ENCODE assay signal across 9 cellular contexts in the genomic region with DNA sequence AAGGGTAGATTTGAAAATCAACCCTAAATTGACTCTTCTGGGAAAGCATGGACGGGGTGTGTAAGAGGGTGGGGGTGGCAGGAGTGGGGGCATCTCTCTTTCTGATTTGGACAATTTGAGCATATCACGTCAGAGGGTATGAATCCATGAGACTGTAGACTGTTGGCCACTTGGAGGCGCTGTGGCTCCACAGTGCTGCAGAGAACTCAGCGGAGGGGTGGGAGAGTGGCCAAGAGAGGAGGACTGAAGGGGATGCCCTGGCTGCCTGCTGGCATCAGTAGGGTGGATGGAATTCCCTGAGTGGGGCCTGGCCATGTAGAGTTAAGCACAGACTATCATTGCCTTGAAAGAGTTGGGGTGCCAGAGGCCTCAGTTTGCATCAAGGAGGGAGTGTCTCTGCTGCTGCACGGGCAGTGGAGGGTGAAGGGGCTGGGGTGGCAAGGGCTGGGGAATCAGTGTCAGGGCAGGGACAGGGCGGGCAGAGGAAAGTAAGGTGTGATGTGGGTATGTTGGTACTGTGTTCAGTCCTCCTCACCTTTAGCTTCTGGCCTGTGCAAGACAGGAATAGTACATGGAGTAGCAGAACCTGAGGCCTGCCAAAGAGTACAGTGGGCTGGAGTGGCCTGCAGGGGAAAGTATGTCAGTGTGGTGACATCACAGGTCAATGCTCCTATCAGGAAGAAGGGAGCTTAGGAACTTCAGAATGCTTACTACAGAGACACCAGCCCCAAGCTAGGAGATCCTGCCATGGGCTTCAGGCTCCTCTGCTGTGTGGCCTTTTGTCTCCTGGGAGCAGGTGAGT.
A peak's percentile ranks its signal among the peaks of the same experiment; 100 is the strongest.
DNase-seq lines count a peak whose midpoint lies in the region; ATAC-seq and TF ChIP-seq lines count a peak whose summit lies in the region.
"Had no signal": no experiment of that assay in that cellular context is flagged by ENCODE, and none has a peak within 500 bp of the region (broad histone marks: within the 10 kb centered on the region; RNA-seq: fewer than 3 reads in every experiment).

No MANE protein-coding gene starts in this region.

- TF ChIP-seq POLR2A in spleen (IDR thresholded peaks at IDR 0.05) (no peak), esophagus squamous epithelium (IDR thresholded peaks at IDR 0.05) (no peak)

- H3K9ac ChIP-seq in OCI-LY3 (ENCODE audit: low read length) (no peak overlapping the region), adipocyte (ENCODE audit: low read length) (no peak overlapping the region)

- peak overlapping the region; percentile 73 for H2AFZ ChIP-seq in OCI-LY3 (ENCODE audit: low read depth, low read length)

- H3K36me3 Mint-ChIP-seq in neural crest cell (ENCODE audit: low read depth), result no peaks in the 10 kb centered on the region

- ATAC-seq in GM18868 (IDR thresholded peaks at IDR 0.05; ENCODE audit: unreplicated experiment) (peak; percentile 65), GM21360 (IDR thresholded peaks at IDR 0.05; ENCODE audit: unreplicated experiment) (no peak)

- H3K79me2 ChIP-seq in OCI-LY3 (ENCODE audit: low read length), result no peaks in the 10 kb centered on the region

- H3K4me1 Mint-ChIP-seq in neural crest cell, result no peaks in the 10 kb centered on the region

- no peak overlapping the region for H3K4me3 ChIP-seq in OCI-LY3 (ENCODE audit: low read length)
- H3K4me3 ChIP-seq in adipocyte (ENCODE audit: low read length), result no peak overlapping the region
- no peak overlapping the region for H3K4me3 ChIP-seq in spleen
- H3K4me3 ChIP-seq in esophagus squamous epithelium, result no peak overlapping the region
- H3K4me3 ChIP-seq: SK-N-MC had no signal

- no peak overlapping the region for H3K4me3 Mint-ChIP-seq in neural crest cell

- no peak overlapping the region for H3K4me2 ChIP-seq in OCI-LY3 (ENCODE audit: low read length)

- no peak overlapping the region for H3K27ac ChIP-seq in OCI-LY3 (ENCODE audit: low read length)
- H3K27ac ChIP-seq in spleen, result no peak overlapping the region
- no peak overlapping the region for H3K27ac ChIP-seq in esophagus squamous epithelium
- H3K27ac ChIP-seq: SK-N-MC had no signal

- H3K36me3 ChIP-seq in OCI-LY3 (replicated peaks; ENCODE audit: low read depth, low read length), result no peaks in the 10 kb centered on the region
- H3K36me3 ChIP-seq in adipocyte (ENCODE audit: control insufficient read depth, insufficient read depth, low read length, severe bottlenecking), result no peaks in the 10 kb centered on the region
- H3K36me3 ChIP-seq in spleen, result no peaks in the 10 kb centered on the region
- no peaks in the 10 kb centered on the region for H3K36me3 ChIP-seq in esophagus squamous epithelium

- peaks cover 1% of the 10 kb centered on the region for H3K27me3 Mint-ChIP-seq in neural crest cell (ENCODE audit: low read depth)

- intact Hi-C loops in spleen (cut with DNase I; ENCODE audit: low total_unique reads) (no loop called here), esophagus squamous epithelium (cut with DNase I) (no loop called here)

- 56 to 65% (median 61%) methylated on average over 6 of the region's 6 CpGs for WGBS in spleen, 5 donors
- 51 to 67% methylated on average over 6 of the region's 6 CpGs for WGBS in esophagus squamous epithelium, 2 donors

- H3K9me3 Mint-ChIP-seq in neural crest cell, result no peaks in the 10 kb centered on the region

- peak; percentile 60 for TF ChIP-seq CTCF in OCI-LY3 (IDR thresholded peaks at IDR 0.05; ENCODE audit: low read depth, low read length)
- peak; percentile 40 for TF ChIP-seq CTCF in neural crest cell (conservative IDR thresholded peaks at IDR 0.05)
- TF ChIP-seq CTCF in spleen (IDR thresholded peaks at IDR 0.05 in 8 of 11, conservative IDR thresholded peaks at IDR 0.05 in 3 of 11), result no peak
- TF ChIP-seq CTCF in esophagus squamous epithelium (IDR thresholded peaks at IDR 0.05), result peak in 1 of 6 experiments; percentile 6

- DNase-seq in adipocyte (ENCODE audit: low read depth) (peak; percentile 35), neural crest cell (ENCODE audit: low read depth, low spot score) (no peak), amniotic stem cell (lab: John Stamatoyannopoulos, UW) (no peak), spleen (no peak), esophagus squamous epithelium (lab: John Stamatoyannopoulos, UW) (no peak)

- H3K9me3 ChIP-seq in OCI-LY3 (ENCODE audit: insufficient read depth, low read length), result no peaks in the 10 kb centered on the region
- H3K9me3 ChIP-seq in adipocyte (ENCODE audit: control insufficient read depth, low read length), result no peaks in the 10 kb centered on the region
- H3K9me3 ChIP-seq in spleen, result no peaks in the 10 kb centered on the region
- H3K9me3 ChIP-seq in esophagus squamous epithelium, result no peaks in the 10 kb centered on the region

- peaks cover 24% of the 10 kb centered on the region for H3K27me3 ChIP-seq in OCI-LY3 (ENCODE audit: low read depth, low read length)
- peaks cover 5% of the 10 kb centered on the region for H3K27me3 ChIP-seq in adipocyte (replicated peaks; ENCODE audit: control insufficient read depth, insufficient read depth, low read length)
- no peaks in the 10 kb centered on the region for H3K27me3 ChIP-seq in spleen (replicated peaks in 1 of 7)
- H3K27me3 ChIP-seq in esophagus squamous epithelium, result no peaks in the 10 kb centered on the region

- H3K4me1 ChIP-seq in OCI-LY3 (ENCODE audit: low read length) (no peaks in the 10 kb centered on the region), adipocyte (ENCODE audit: control insufficient read depth, insufficient read depth, low read length) (peaks cover 5% of the 10 kb centered on the region), spleen (no peaks in the 10 kb centered on the region), esophagus squamous epithelium (no peaks in the 10 kb centered on the region)

- H3K27ac Mint-ChIP-seq in neural crest cell (ENCODE audit: unreplicated experiment), result no peak overlapping the region

- H4K20me1 ChIP-seq in OCI-LY3 (ENCODE audit: insufficient read depth, low read length), result no peaks in the 10 kb centered on the region

Comparison
In these comparisons a context has a peak if more than half of its experiments do, and no peak if none do; other contexts are left out.
1. CTCF ChIP-seq: peak in OCI-LY3 (single experiment) and neural crest cell (single experiment); none in spleen (0 of 11).